ENCODE assay signal across 8 cellular contexts in genomic region chr14:93219103-93219726, GRCh38. TPM values are rescaled to one million over a fixed set of nuclear protein-coding genes. Genes with fewer than 3 reads are reported as not detected.
DNase-seq lines count a peak whose midpoint lies in the region; ATAC-seq and TF ChIP-seq lines count a peak whose summit lies in the region.

No MANE protein-coding gene starts in this region.

- 49 to 57% methylated on average over 3 of the region's 3 CpGs for WGBS in transverse colon (ENCODE audit: low coverage in 1 of 2), 2 donors

- CTCF ChIA-PET in Panc1 (lab: Charles Lee): interaction anchor here (0.6 to 0.7 kb wide), 3 partner anchors 12 to 114 kb away, joined by 3 to 6 read pairs (median 3); no protein-coding TSS in a partner anchor

- no peak for TF ChIP-seq EP300 in Ishikawa (IDR thresholded peaks at IDR 0.05; ENCODE audit: borderline replicate concordance)
- no peak for TF ChIP-seq EP300 in transverse colon (IDR thresholded peaks at IDR 0.05; ENCODE audit: low read depth)

- H3K36me3 ChIP-seq in BE2C: peaks cover 62% of the 10 kb centered on the region
- H3K36me3 ChIP-seq in Panc1 (ENCODE audit: control insufficient read depth, insufficient read depth, low read length): peaks cover 5% of the 10 kb centered on the region
- H3K36me3 ChIP-seq in transverse colon: peaks cover 0 to 71% (median 22%) of the 10 kb centered on the region in 4 donors

- H3K4me1 ChIP-seq in BE2C (no peaks in the 10 kb centered on the region), Panc1 (ENCODE audit: control insufficient read depth, insufficient read depth, low read length) (no peaks in the 10 kb centered on the region), transverse colon (no peaks in the 10 kb centered on the region)

- DNase-seq in BE2C: peak; percentile 65
- DNase-seq in Panc1 (ENCODE audit: low read depth, low spot score): no peak
- DNase-seq in astrocyte of the cerebellum (ENCODE audit: low read depth): peak; percentile 51
- peak; percentile 53 for DNase-seq in kidney glomerular epithelial cell (lab: John Stamatoyannopoulos, UW)
- DNase-seq in transverse colon: peak; percentile 46
- no peak for DNase-seq in AG08396 (ENCODE audit: low spot score)

- no peak overlapping the region for H3K4me3 ChIP-seq in BE2C (ENCODE audit: low read depth, low read length)
- H3K4me3 ChIP-seq in Panc1 (ENCODE audit: low read depth in 2 of 2, low read length in 2 of 2): no peak overlapping the region
- H3K4me3 ChIP-seq in astrocyte of the cerebellum (ENCODE audit: low read depth, low read length): no peak overlapping the region
- no peak overlapping the region for H3K4me3 ChIP-seq in transverse colon

- no TSS peak for BruUV-seq in Panc1 (replicated peaks; lab: Mats Ljungman, UMichigan)

- H3K9me3 ChIP-seq in BE2C: no peaks in the 10 kb centered on the region
- H3K9me3 ChIP-seq in Panc1 (ENCODE audit: control insufficient read depth, insufficient read depth, low read depth, low read length): no peaks in the 10 kb centered on the region
- H3K9me3 ChIP-seq in transverse colon: no peaks in the 10 kb centered on the region

- in situ Hi-C loops in Panc1 (cut with HindIII; ENCODE audit: low pct_unique_long_range_greater_than_20kb, low sequenced_read_pairs): no loop called here
- in situ Hi-C loops in astrocyte of the cerebellum (cut with HindIII; ENCODE audit: low sequenced_read_pairs): no loop called here
- in situ Hi-C loops in transverse colon (cut with MboI; ENCODE audit: low pct_ligation_motif_present in 1 of 4, low pct_unique_long_range_greater_than_20kb in 1 of 4, low sequenced_read_pairs in 3 of 4): no loop called here

- TF ChIP-seq RAD21 in Ishikawa (IDR thresholded peaks at IDR 0.05; ENCODE audit: low read depth): peak; percentile 64

- H3K27me3 ChIP-seq in BE2C (no peaks in the 10 kb centered on the region), Panc1 (ENCODE audit: control insufficient read depth, insufficient read depth, low read length) (no peaks in the 10 kb centered on the region), transverse colon (no peaks in the 10 kb centered on the region)

- H3K27ac ChIP-seq in Panc1 (ENCODE audit: low read length): no peak overlapping the region
- no peak overlapping the region for H3K27ac ChIP-seq in transverse colon

- POLR2A ChIA-PET in Panc1 (lab: Charles Lee): interaction anchor here (0.7 kb wide), 1 partner anchor 28 kb away, joined by 3 read pairs; no protein-coding TSS in a partner anchor

- peak; percentile 81 for ATAC-seq in GM18498 (IDR thresholded peaks at IDR 0.05; ENCODE audit: unreplicated experiment)
- ATAC-seq in Panc1: peak; percentile 87

- no peak for TF ChIP-seq POLR2A in transverse colon (IDR thresholded peaks at IDR 0.05)

- peak; percentile 86 for TF ChIP-seq CTCF in BE2C (IDR thresholded peaks at IDR 0.05; ENCODE audit: low read depth, low read length)
- peak; percentile 73 for TF ChIP-seq CTCF in Panc1 (IDR thresholded peaks at IDR 0.05)
- peak; percentile 67 for TF ChIP-seq CTCF in astrocyte of the cerebellum (IDR thresholded peaks at IDR 0.05; ENCODE audit: low read depth, low read length, missing control alignments)
- peak; percentile 33 to 49 (median 47) for TF ChIP-seq CTCF in transverse colon (IDR thresholded peaks at IDR 0.05)

- intact Hi-C loops in Panc1 (cut with micrococcal nuclease; ENCODE audit: unreplicated experiment) (no loop called here), transverse colon (cut with DNase I; ENCODE audit: low total_unique reads) (no loop called here)

TF ChIP-seq in Ishikawa, 13 proteins besides CTCF, POLR2A, EP300 and RAD21:
- TF ChIP-seq TCF12 (IDR thresholded peaks at IDR 0.05; ENCODE audit: low read depth): no peak
- TF ChIP-seq REST (IDR thresholded peaks at IDR 0.05; ENCODE audit: low read depth): no peak
- TF ChIP-seq, protein P1, sequence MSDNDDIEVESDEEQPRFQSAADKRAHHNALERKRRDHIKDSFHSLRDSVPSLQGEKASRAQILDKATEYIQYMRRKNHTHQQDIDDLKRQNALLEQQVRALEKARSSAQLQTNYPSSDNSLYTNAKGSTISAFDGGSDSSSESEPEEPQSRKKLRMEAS (IDR thresholded peaks at IDR 0.05): no peak
- TF ChIP-seq YY1 (IDR thresholded peaks at IDR 0.05; ENCODE audit: low read depth): no peak
- no peak for TF ChIP-seq TAF1 (IDR thresholded peaks at IDR 0.05; ENCODE audit: low read depth)
- TF ChIP-seq EGR1 (IDR thresholded peaks at IDR 0.05): no peak
- no peak for TF ChIP-seq TEAD4 (IDR thresholded peaks at IDR 0.05)
- no peak for TF ChIP-seq CEBPB (IDR thresholded peaks at IDR 0.05)
- no peak for TF ChIP-seq ZBTB7A (IDR thresholded peaks at IDR 0.05; ENCODE audit: low read depth)
- no peak for TF ChIP-seq CREB1 (IDR thresholded peaks at IDR 0.05; ENCODE audit: low read depth)
- no peak for TF ChIP-seq FOXM1 (IDR thresholded peaks at IDR 0.05; ENCODE audit: borderline replicate concordance, low read depth)

RNA-seq across cellular contexts. Expression of gene UBR7, which starts 12.2 kb away (rescaled TPM):
- polyA plus RNA-seq in BE2C (2012; ENCODE audit: insufficient read depth, insufficient read length, low read depth): 38.7 TPM
- total RNA-seq in Panc1 (2021; ENCODE audit: unreplicated experiment) (19.9 TPM), transverse colon (10 to 100 TPM; 19.1 to 76.4 (median 23.8) TPM)
- polyA plus RNA-seq in Panc1 (2012; ENCODE audit: insufficient read length): 13.7 TPM

RNA-seq across cellular contexts. Expression of gene GON7, which starts 12.3 kb away (rescaled TPM):
- polyA plus RNA-seq in BE2C (2012; ENCODE audit: insufficient read depth, insufficient read length, low read depth): 24.0 TPM
- total RNA-seq in Panc1 (2021; ENCODE audit: unreplicated experiment) (9.5 TPM), transverse colon (10 to 100 TPM in 2 of 4 donors, 1 to 10 TPM in 2; 4.5 to 29.4 (median 13.6) TPM)
- 10.6 TPM for polyA plus RNA-seq in Panc1 (2012; ENCODE audit: insufficient read length)

RNA-seq across cellular contexts. Expression of gene LYSET, which starts 34.1 kb away (rescaled TPM):
- polyA plus RNA-seq in BE2C (2012; ENCODE audit: insufficient read depth, insufficient read length, low read depth): 33.0 TPM
- total RNA-seq in Panc1 (2021; ENCODE audit: unreplicated experiment) (20.9 TPM), transverse colon (10 to 100 TPM in 1 of 4 donors, 1 to 10 TPM in 2, not detected in 1; 3.7 to 21.7 (median 9.1) TPM)
- polyA plus RNA-seq in Panc1 (2012; ENCODE audit: insufficient read length): 9.0 TPM

RNA-seq across cellular contexts. Expression of gene MOAP1, which starts 34.5 kb away (rescaled TPM):
- polyA plus RNA-seq in BE2C (2012; ENCODE audit: insufficient read depth, insufficient read length, low read depth): 75.6 TPM
- total RNA-seq in Panc1 (2021; ENCODE audit: unreplicated experiment): 6.9 TPM
- polyA plus RNA-seq in Panc1 (2012; ENCODE audit: insufficient read length): 6.5 TPM
- 10 to 100 TPM in 2 of 4 donors, 1 to 10 TPM in 2; 2.2 to 28.1 (median 12.3) TPM for total RNA-seq in transverse colon

Comparison
In these comparisons a context has a peak if more than half of its experiments do, and no peak if none do; other contexts are left out.
1. DNase-seq: peak in BE2C (single experiment), astrocyte of the cerebellum (single experiment), kidney glomerular epithelial cell (single experiment) and transverse colon (single experiment); none in Panc1 (single experiment) and AG08396 (single experiment).
2. Peak in every context shown above with its lines, with median percentiles within 50 percentile points of each other: CTCF ChIP-seq.